ENCODE assay signal across 8 cellular contexts in the genomic region with DNA sequence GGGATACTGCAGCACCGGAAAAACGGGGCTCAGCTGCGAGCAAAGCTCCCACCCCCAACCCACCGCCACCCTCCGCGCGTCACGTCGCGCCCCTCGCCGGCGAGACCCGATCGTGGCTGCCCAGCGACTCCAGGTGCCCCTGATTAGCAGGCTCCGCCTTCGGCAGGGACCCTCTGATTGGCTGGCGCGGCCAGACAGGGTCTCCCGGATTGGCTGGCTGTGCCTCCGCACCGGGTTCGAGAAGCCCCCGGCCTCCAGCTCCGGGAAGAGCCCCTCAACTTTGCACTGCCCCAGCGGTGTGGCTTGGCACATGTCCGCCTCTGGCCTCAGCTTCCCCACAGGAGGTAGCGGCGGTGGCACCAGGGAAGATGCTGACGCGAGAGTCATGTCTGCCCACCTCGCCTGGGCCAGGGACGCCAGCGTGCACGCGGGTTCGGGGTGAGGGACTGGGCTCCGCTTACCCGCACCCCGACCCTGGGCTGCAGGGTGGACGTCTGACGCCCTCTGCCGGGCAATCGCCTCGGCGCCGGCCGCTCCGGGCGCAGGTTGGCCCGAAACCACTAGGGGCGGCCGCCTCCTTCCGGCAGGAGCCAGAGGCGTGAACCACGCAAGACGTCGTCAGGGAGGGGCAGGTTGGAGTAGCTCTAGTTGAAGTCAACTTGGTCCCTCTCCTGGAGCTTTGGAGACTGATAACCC. TPM values are rescaled to one million over a fixed set of nuclear protein-coding genes. Genes with fewer than 3 reads are reported as not detected.
A peak's percentile ranks its signal among the peaks of the same experiment; 100 is the strongest.
DNase-seq lines count a peak whose midpoint lies in the region; TF ChIP-seq lines count a peak whose summit lies in the region.

No MANE protein-coding gene starts in this region.

- peaks cover 18% of the 10 kb centered on the region for H3K36me3 Mint-ChIP-seq in activated naive CD4-positive, alpha-beta T cell treated with anti-CD3 and anti-CD28 coated beads for 36 hours (ENCODE audit: low read depth)
- H3K36me3 Mint-ChIP-seq in osteocyte (ENCODE audit: unreplicated experiment): peaks cover 10% of the 10 kb centered on the region

- H3K4me3 ChIP-seq in SJSA1 (peak overlapping the region; percentile 38), thymus (ENCODE audit: low read length) (peak overlapping the region; percentile 69)

- no peak overlapping the region for H3K27ac ChIP-seq in SJSA1
- H3K27ac ChIP-seq in thymus (ENCODE audit: low read depth): peak overlapping the region; percentile 88

- no peaks in the 10 kb centered on the region for H3K27me3 Mint-ChIP-seq in activated naive CD4-positive, alpha-beta T cell treated with anti-CD3 and anti-CD28 coated beads for 36 hours (ENCODE audit: low read depth)
- no peaks in the 10 kb centered on the region for H3K27me3 Mint-ChIP-seq in osteocyte (ENCODE audit: unreplicated experiment)

- H3K27ac Mint-ChIP-seq in activated naive CD4-positive, alpha-beta T cell treated with anti-CD3 and anti-CD28 coated beads for 36 hours: peak overlapping the region; percentile 92
- peak overlapping the region; percentile 95 for H3K27ac Mint-ChIP-seq in osteocyte (ENCODE audit: unreplicated experiment)

- H3K27me3 ChIP-seq in SJSA1 (replicated peaks): no peaks in the 10 kb centered on the region
- H3K27me3 ChIP-seq in thymus (ENCODE audit: control insufficient read depth, insufficient read depth): no peaks in the 10 kb centered on the region

- intact Hi-C loops in activated naive CD4-positive, alpha-beta T cell treated with anti-CD3 and anti-CD28 coated beads for 36 hours (cut with micrococcal nuclease): loop anchor here (1.0 to 10.0 kb wide), 14 partner anchors 18 to 931 kb away; partner anchors contain the start of genes ANAPC5, BCL7A, PSMD9 and RNF34

- H3K4me3 Mint-ChIP-seq in activated naive CD4-positive, alpha-beta T cell treated with anti-CD3 and anti-CD28 coated beads for 36 hours: peak overlapping the region; percentile 83
- peak overlapping the region; percentile 70 for H3K4me3 Mint-ChIP-seq in osteocyte (ENCODE audit: unreplicated experiment)

- H3K9me3 ChIP-seq in ES-I3 (ENCODE audit: control insufficient read depth, insufficient read depth, low read length): no peaks in the 10 kb centered on the region
- 0 out of 2 replicates have a peak, but pooled peaks cover 2% of the 10 kb centered on the region for H3K9me3 ChIP-seq in SJSA1 (replicated peaks)
- H3K9me3 ChIP-seq in thymus (ENCODE audit: control insufficient read depth): no peaks in the 10 kb centered on the region

- H3K36me3 ChIP-seq in ES-I3 (ENCODE audit: insufficient read depth, low read length) (no peaks in the 10 kb centered on the region), SJSA1 (peaks cover 31% of the 10 kb centered on the region), thymus (ENCODE audit: control insufficient read depth, insufficient read depth) (peaks cover 26% of the 10 kb centered on the region)

- WGBS in thymus: under 1% methylated on average over 59 of the region's 59 CpGs

- H3K4me1 ChIP-seq in ES-I3 (ENCODE audit: insufficient read depth, low read length) (peaks cover 20% of the 10 kb centered on the region; the same call in 1 of the 2 replicates), SJSA1 (replicated peaks) (peaks cover 37% of the 10 kb centered on the region), thymus (ENCODE audit: control insufficient read depth, insufficient read depth, low read length) (peaks cover 52% of the 10 kb centered on the region)

- H3K4me1 Mint-ChIP-seq in activated naive CD4-positive, alpha-beta T cell treated with anti-CD3 and anti-CD28 coated beads for 36 hours (ENCODE audit: low read depth): peaks cover 64% of the 10 kb centered on the region
- H3K4me1 Mint-ChIP-seq in osteocyte (ENCODE audit: unreplicated experiment): peaks cover 48% of the 10 kb centered on the region

- peak; percentile 79 for DNase-seq in GOT3 (lab: John Stamatoyannopoulos, UW)
- peak; percentile 90 to 93 for DNase-seq in SJSA1 (ENCODE audit: low read depth in 1 of 2, low spot score in 2 of 2)
- DNase-seq in activated naive CD4-positive, alpha-beta T cell treated with anti-CD3 and anti-CD28 coated beads for 36 hours: peak; percentile 97
- DNase-seq in globus pallidus (ENCODE audit: low spot score): peak; percentile 77
- peak; percentile 96 for DNase-seq in osteocyte (ENCODE audit: extremely low spot score, unreplicated experiment)

- CTCF ChIA-PET in activated naive CD4-positive, alpha-beta T cell treated with anti-CD3 and anti-CD28 coated beads for 36 hours (lab: Charles Lee): interaction anchor here (0.6 to 10.3 kb wide), 46 partner anchors 14 to 306 kb away, joined by 3 to 494 read pairs (median 6); partner anchors contain the start of genes CFAP251, PSMD9, SETD1B and TMEM120B

- peak overlapping the region; percentile 54 for H3K9ac ChIP-seq in ES-I3 (ENCODE audit: low read depth, low read length)

- TF ChIP-seq CTCF in LNCAP (IDR thresholded peaks at IDR 0.05) (peak; percentile 98), osteocyte (IDR thresholded peaks at IDR 0.05) (peak; percentile 100)

- no peaks in the 10 kb centered on the region for H3K9me3 Mint-ChIP-seq in activated naive CD4-positive, alpha-beta T cell treated with anti-CD3 and anti-CD28 coated beads for 36 hours
- no peaks in the 10 kb centered on the region for H3K9me3 Mint-ChIP-seq in osteocyte (ENCODE audit: unreplicated experiment)

RNA-seq across cellular contexts. Expression of gene RHOF, which starts 0.5 kb away (rescaled TPM):
- 1.6 and 4.0 TPM in 2 replicates for total RNA-seq in SJSA1 (2014; rRNA removed; shearing (Covaris generic))
- total RNA-seq in activated naive CD4-positive, alpha-beta T cell treated with anti-CD3 and anti-CD28 coated beads for 36 hours: 10 to 100 TPM; 64.4 to 67.5 TPM
- total RNA-seq in osteocyte: 11.3 and 11.9 TPM in 2 replicates
- 12.9 TPM for polyA plus RNA-seq in thymus

RNA-seq across cellular contexts. Expression of gene SETD1B, which starts 9.8 kb away (rescaled TPM):
- total RNA-seq in SJSA1 (2014; rRNA removed; shearing (Covaris generic)): 1.3 and 1.7 TPM in 2 replicates
- 1 to 10 TPM; 8.2 to 8.3 TPM for total RNA-seq in activated naive CD4-positive, alpha-beta T cell treated with anti-CD3 and anti-CD28 coated beads for 36 hours
- total RNA-seq in osteocyte: 21.0 and 21.8 TPM in 2 replicates
- polyA plus RNA-seq in thymus: 11.8 TPM
